Comparison of ENCODE assay signal across 8 cellular contexts in genomic region chr2:8679567-8679826, GRCh38. TPM values are rescaled to one million over a fixed set of nuclear protein-coding genes. Genes with fewer than 3 reads are reported as not detected.
A peak's percentile ranks its signal among the peaks of the same experiment; 100 is the strongest.
DNase-seq lines count a peak whose midpoint lies in the region; ATAC-seq, FAIRE-seq and TF ChIP-seq lines count a peak whose summit lies in the region.

No MANE protein-coding gene starts in this region.

- no peaks in the 10 kb centered on the region for H3K27me3 ChIP-seq in GM23248 (replicated peaks; ENCODE audit: insufficient read depth)

- no peaks in the 10 kb centered on the region for H3K9me3 ChIP-seq in GM23248 (ENCODE audit: low read depth)

- H3K4me3 ChIP-seq in GM23248 (peak overlapping the region; percentile 85), WI38 (ENCODE audit: low read depth, low read length) (peak overlapping the region; percentile 49), skeletal muscle cell (ENCODE audit: low read depth, low read length) (peak overlapping the region; percentile 55)

- H3K27ac Mint-ChIP-seq in glutamatergic neuron (ENCODE audit: unreplicated experiment): peak overlapping the region; percentile 80

- in situ Hi-C loops in GM23248 (cut with MboI): loop anchor here (25.0 kb wide), 4 partner anchors 667 to 1567 kb away; no protein-coding TSS in a partner anchor

- H3K27me3 Mint-ChIP-seq in glutamatergic neuron (ENCODE audit: unreplicated experiment): peaks cover 9% of the 10 kb centered on the region

- peak overlapping the region; percentile 100 for H3K9ac ChIP-seq in GM23248

- peaks cover 38% of the 10 kb centered on the region for H3K4me1 ChIP-seq in GM23248 (ENCODE audit: insufficient read depth)

- peak overlapping the region; percentile 79 for H3K4me2 ChIP-seq in GM23248 (ENCODE audit: unreplicated experiment)

- peaks cover 17% of the 10 kb centered on the region for H3K4me1 Mint-ChIP-seq in glutamatergic neuron (ENCODE audit: low read depth, unreplicated experiment)

- H3K9me3 Mint-ChIP-seq in glutamatergic neuron (ENCODE audit: unreplicated experiment): peaks cover 13% of the 10 kb centered on the region

- peaks cover 3% of the 10 kb centered on the region; the same call in 1 of the 2 replicates for H4K20me1 ChIP-seq in GM23248 (ENCODE audit: insufficient read depth)

- peaks cover 55% of the 10 kb centered on the region for H3F3A ChIP-seq in GM23248 (ENCODE audit: insufficient read depth)

- peaks cover 18% of the 10 kb centered on the region for H3K36me3 ChIP-seq in GM23248 (ENCODE audit: low read depth)

- 1 to 2% methylated on average over 8 of the region's 8 CpGs for WGBS in GM23248 (ENCODE audit: low coverage in 1 of 2, low lambda C conversion rate in 2 of 2, missing lambda C conversion rate in 2 of 2), 2 experiments

- TF ChIP-seq CTCF in WI38 (IDR thresholded peaks at IDR 0.05; ENCODE audit: low read depth, low read length): no peak
- TF ChIP-seq CTCF in glutamatergic neuron (IDR thresholded peaks at IDR 0.05; ENCODE audit: partially characterized antibody, unreplicated experiment): no peak

- H3K36me3 Mint-ChIP-seq in glutamatergic neuron (ENCODE audit: unreplicated experiment): peaks cover 10% of the 10 kb centered on the region

- H3K4me3 Mint-ChIP-seq in glutamatergic neuron (ENCODE audit: unreplicated experiment): peak overlapping the region; percentile 83

- H3K79me2 ChIP-seq in GM23248 (ENCODE audit: insufficient read depth): peaks cover 26% of the 10 kb centered on the region

- DNase-seq in GM23248 (no peak), glutamatergic neuron (no peak), skeletal muscle cell (ENCODE audit: low read depth) (no peak), frontal cortex (ENCODE audit: low spot score in 2 of 2) (no peak)

- ATAC-seq in GM21515 (IDR thresholded peaks at IDR 0.05; ENCODE audit: unreplicated experiment) (no peak), HG03095 (IDR thresholded peaks at IDR 0.05; ENCODE audit: unreplicated experiment) (no peak), HG02852 (IDR thresholded peaks at IDR 0.05; ENCODE audit: unreplicated experiment) (no peak)

- FAIRE-seq in frontal cortex (lab: Jason Lieb, UNC): no peak

- peak overlapping the region; percentile 100 for H3K27ac ChIP-seq in GM23248

- no peaks in the 10 kb centered on the region for H3K9me2 ChIP-seq in GM23248 (ENCODE audit: insufficient read depth)

- H2AFZ ChIP-seq in GM23248: 0 out of 2 replicates have a peak overlapping the region, but pooled peaks have one; percentile 9

RNA-seq across cellular contexts. Expression of gene ID2, which starts 2.4 kb away (rescaled TPM):
- 548 and 668 TPM in 2 replicates for total RNA-seq in GM23248 (2014; rRNA removed; shearing (Covaris generic))
- polyA plus RNA-seq in GM23248 (2016; fragmentation: Nextera tagmentation; extraction: Ambion mirVana): 468 and 478 TPM in 2 replicates
- total RNA-seq in glutamatergic neuron (ENCODE audit: unreplicated experiment) (13.2 TPM), frontal cortex (151 TPM)

Comparison
In these comparisons a context has a peak if more than half of its experiments do, and no peak if none do; other contexts are left out.
1. RNA of gene ID2, which starts 2.4 kb away (total RNA-seq): 548 to 668 TPM in GM23248 and 151 TPM in frontal cortex (single experiment); 13.2 TPM in glutamatergic neuron (single experiment); every median in the first group is over 10 times any median in the second.
2. Peak in every context shown above with its lines, with median percentiles within 50 percentile points of each other: H3K4me3 ChIP-seq.